In the genomic region with DNA sequence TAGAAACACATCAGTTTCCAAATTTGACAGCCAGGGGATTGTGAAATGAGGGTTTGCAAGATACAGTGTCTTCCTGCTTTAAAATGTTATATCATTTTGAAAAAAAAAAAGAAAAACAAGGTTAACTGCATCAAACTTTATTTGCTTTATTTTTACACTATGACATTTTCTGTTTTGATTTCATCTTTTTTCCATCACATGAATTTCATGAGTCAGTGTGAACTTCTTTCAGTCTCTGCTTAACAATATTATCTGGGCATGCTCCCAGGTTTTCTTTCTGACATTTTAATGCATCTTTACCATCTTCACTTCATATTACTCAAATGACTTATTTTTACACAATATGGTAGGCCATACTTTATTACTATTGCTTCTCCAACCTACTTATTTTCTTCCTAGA, we compare ENCODE assay signal across 11 cellular contexts. TPM values are rescaled to one million over a fixed set of nuclear protein-coding genes. Genes with fewer than 3 reads are reported as not detected.
DNase-seq lines count a peak whose midpoint lies in the region; ATAC-seq and TF ChIP-seq lines count a peak whose summit lies in the region.
"Had no signal": no experiment of that assay in that cellular context is flagged by ENCODE, and none has a peak within 500 bp of the region (broad histone marks: within the 10 kb centered on the region; RNA-seq: fewer than 3 reads in every experiment).

No MANE protein-coding gene starts in this region.

- H3K27me3 Mint-ChIP-seq in MCF 10A (ENCODE audit: insufficient read depth, unreplicated experiment) (no peaks in the 10 kb centered on the region), endothelial cell (ENCODE audit: unreplicated experiment) (peaks cover 4% of the 10 kb centered on the region)

- H3K27me3 ChIP-seq in BE2C: no peaks in the 10 kb centered on the region
- no peaks in the 10 kb centered on the region for H3K27me3 ChIP-seq in mesenchymal stem cell (ENCODE audit: control insufficient read depth in 1 of 2, insufficient read depth in 1 of 2, low read length in 2 of 2)

- H3K4me3 ChIP-seq in BE2C (ENCODE audit: low read depth, low read length): peak overlapping the region; percentile 77
- peak overlapping the region; percentile 74; the same call in 1 of the 2 replicates for H3K4me3 ChIP-seq in HFF-Myc (replicated peaks; ENCODE audit: low read depth, low read length)
- peak overlapping the region in 1 of 2 experiments; percentile 97 for H3K4me3 ChIP-seq in mesenchymal stem cell (ENCODE audit: insufficient read depth in 1 of 2, low read depth in 1 of 2, low read length in 2 of 2)

- no peak overlapping the region for H3K27ac ChIP-seq in mesenchymal stem cell (ENCODE audit: low read length, poor library complexity, severe bottlenecking)
- H3K27ac ChIP-seq: RWPE1 had no signal

- H3K4me1 Mint-ChIP-seq in MCF 10A (ENCODE audit: insufficient read depth, unreplicated experiment): peaks cover 48% of the 10 kb centered on the region
- peaks cover 35% of the 10 kb centered on the region for H3K4me1 Mint-ChIP-seq in endothelial cell (ENCODE audit: unreplicated experiment)

- H3K9me3 Mint-ChIP-seq in MCF 10A (ENCODE audit: unreplicated experiment): no peaks in the 10 kb centered on the region
- H3K9me3 Mint-ChIP-seq in endothelial cell (ENCODE audit: unreplicated experiment): no peaks in the 10 kb centered on the region
- H3K9me3 Mint-ChIP-seq: naive B cell had no signal

- H2AFZ ChIP-seq in mesenchymal stem cell (ENCODE audit: low read depth, low read length): no peak overlapping the region

- H2AK5ac ChIP-seq in mesenchymal stem cell (ENCODE audit: low read length, severe bottlenecking): no peak overlapping the region

- POLR2A ChIA-PET in MCF 10A (lab: Yijun Ruan, JAX): interaction anchor here (0.5 to 7.1 kb wide), 17 partner anchors 9 to 194 kb away, joined by 3 to 207 read pairs (median 8); partner anchors contain the start of genes HINT3 and TRMT11

- peak overlapping the region; percentile 90 for H3K9ac ChIP-seq in mesenchymal stem cell (ENCODE audit: low read length)

- H3K18ac ChIP-seq in mesenchymal stem cell (ENCODE audit: low read depth in 1 of 2, low read length in 2 of 2): no peak overlapping the region

- H4K91ac ChIP-seq in mesenchymal stem cell (ENCODE audit: low read length): no peak overlapping the region

- no peak overlapping the region for H2BK12ac ChIP-seq in mesenchymal stem cell (ENCODE audit: low read length in 2 of 2)

- intact Hi-C loops in MCF 10A (cut with micrococcal nuclease): no loop called here

- H3K4me3 Mint-ChIP-seq in MCF 10A (ENCODE audit: unreplicated experiment): peak overlapping the region; percentile 93
- H3K4me3 Mint-ChIP-seq in endothelial cell (ENCODE audit: unreplicated experiment): no peak overlapping the region

- no peak overlapping the region for H3K4ac ChIP-seq in mesenchymal stem cell (ENCODE audit: low read depth in 1 of 2, low read length in 2 of 2)

- H3K79me1 ChIP-seq in mesenchymal stem cell (replicated peaks; ENCODE audit: low read length, poor library complexity, severe bottlenecking): peaks cover 6% of the 10 kb centered on the region

- no peak overlapping the region for H2BK120ac ChIP-seq in mesenchymal stem cell (ENCODE audit: low read depth, low read length)

- no peak for TF ChIP-seq CTCF in BE2C (IDR thresholded peaks at IDR 0.05; ENCODE audit: low read depth, low read length)
- no peak for TF ChIP-seq CTCF in HFF-Myc (IDR thresholded peaks at IDR 0.05; ENCODE audit: low read depth, low read length, missing control alignments)
- no peak for TF ChIP-seq CTCF in MCF 10A (IDR thresholded peaks at IDR 0.05; ENCODE audit: unreplicated experiment)
- no peak for TF ChIP-seq CTCF in endothelial cell (IDR thresholded peaks at IDR 0.05; ENCODE audit: unreplicated experiment)

- no peak overlapping the region for H4K8ac ChIP-seq in mesenchymal stem cell (ENCODE audit: low read length)

- no peak overlapping the region for H3K14ac ChIP-seq in mesenchymal stem cell (ENCODE audit: low read length in 2 of 2)

- no peak overlapping the region for H3K4me2 ChIP-seq in mesenchymal stem cell (ENCODE audit: low read length, poor library complexity, severe bottlenecking)

- CTCF ChIA-PET in MCF 10A (lab: Yijun Ruan, JAX): interaction anchor here (0.7 to 14.9 kb wide), 6 partner anchors 12 to 181 kb away, joined by 3 to 270 read pairs (median 7); partner anchors contain the start of gene HINT3

- no peak overlapping the region for H3K23ac ChIP-seq in mesenchymal stem cell (ENCODE audit: low read length in 2 of 2)

- ATAC-seq in HG03565 (IDR thresholded peaks at IDR 0.05; ENCODE audit: unreplicated experiment): no peak

- no peak overlapping the region for H2BK15ac ChIP-seq in mesenchymal stem cell (ENCODE audit: low read depth, poor library complexity, severe bottlenecking)

- peaks cover 7% of the 10 kb centered on the region for H3K36me3 Mint-ChIP-seq in MCF 10A (ENCODE audit: insufficient read depth, unreplicated experiment)
- H3K36me3 Mint-ChIP-seq in endothelial cell (ENCODE audit: low read depth, unreplicated experiment): no peaks in the 10 kb centered on the region
- H3K36me3 Mint-ChIP-seq: naive B cell had no signal

- H3K4me1 ChIP-seq in BE2C (peaks cover 34% of the 10 kb centered on the region), mesenchymal stem cell (ENCODE audit: control insufficient read depth, insufficient read depth, low read depth, low read length) (peaks cover 8% of the 10 kb centered on the region)

- peak overlapping the region; percentile 17 for H3K27ac Mint-ChIP-seq in MCF 10A (ENCODE audit: low read depth, unreplicated experiment)
- no peak overlapping the region for H3K27ac Mint-ChIP-seq in endothelial cell (ENCODE audit: unreplicated experiment)

- H3K36me3 ChIP-seq in BE2C (peaks cover 11% of the 10 kb centered on the region), mesenchymal stem cell (ENCODE audit: control insufficient read depth in 1 of 2, insufficient read depth in 2 of 2, low read depth in 1 of 2, low read length in 2 of 2) (peaks cover 0 to 9% of the 10 kb centered on the region in 2 experiments)

- DNase-seq in BE2C (no peak), HFF-Myc (ENCODE audit: extremely low read depth, low read depth) (no peak), MCF 10A (ENCODE audit: unreplicated experiment) (peak; percentile 62), mesenchymal stem cell (no peak), endothelial cell (ENCODE audit: low spot score) (no peak), nucleus accumbens (lab: John Stamatoyannopoulos, UW) (no peak), H4 (ENCODE audit: low spot score) (no peak)
- DNase-seq: naive B cell, NCI-H1048 had no signal

- BruUV-seq in MCF 10A (replicated peaks; lab: Mats Ljungman, UMichigan): no TSS peak

- H3K9me3 ChIP-seq in BE2C (no peaks in the 10 kb centered on the region), mesenchymal stem cell (ENCODE audit: control insufficient read depth, low read length) (no peaks in the 10 kb centered on the region)

- H2BK5ac ChIP-seq in mesenchymal stem cell (ENCODE audit: low read depth, low read length, poor library complexity, severe bottlenecking): no peak overlapping the region

RNA-seq across cellular contexts. Expression of gene NCOA7, which starts 1.9 kb away (rescaled TPM):
- 72.5 TPM for polyA plus RNA-seq in BE2C (2012; ENCODE audit: insufficient read depth, insufficient read length, low read depth)
- 50.9 and 52.3 TPM in 2 replicates for total RNA-seq in MCF 10A (2022)
- polyA plus RNA-seq in mesenchymal stem cell (2013, experiment 1 of 2): 22.8 TPM
- polyA plus RNA-seq in mesenchymal stem cell (2013, experiment 2 of 2): 21.7 TPM
- total RNA-seq in endothelial cell (ENCODE audit: unreplicated experiment): 26.2 TPM
- 26.1 and 33.4 TPM in 2 replicates for total RNA-seq in H4 (2014; rRNA removed; shearing (Covaris generic))

RNA-seq across cellular contexts. Expression of gene HEY2, which starts 43.2 kb away (rescaled TPM):
- not detected for polyA plus RNA-seq in BE2C (2012; ENCODE audit: insufficient read depth, insufficient read length, low read depth)
- not detected in 2 replicates for total RNA-seq in MCF 10A (2022)
- 0.29 TPM for polyA plus RNA-seq in mesenchymal stem cell (2013, experiment 1 of 2)
- polyA plus RNA-seq in mesenchymal stem cell (2013, experiment 2 of 2): 0.25 TPM
- 82.7 TPM for total RNA-seq in endothelial cell (ENCODE audit: unreplicated experiment)
- total RNA-seq in H4 (2014; rRNA removed; shearing (Covaris generic)): 0.93 TPM in 1 of 2 replicates, not detected in the other

Comparison
In these comparisons a context has a peak if more than half of its experiments do, and no peak if none do; other contexts are left out.
1. RNA of gene HEY2, which starts 43.2 kb away (total RNA-seq): 82.7 TPM in endothelial cell (single experiment); 0.93 TPM in H4 and not detected in MCF 10A; every median in the first group is over 10 times any median in the second.